1 cellular context compared by ENCODE assay signal in genomic region chr13:27112006-27112405, GRCh38.
TF ChIP-seq lines count a peak whose summit lies in the region.

No MANE protein-coding gene starts in this region.

TF ChIP-seq in GM12878, 131 proteins besides CTCF, POLR2A, EP300 and RAD21 (continued from another document):
- TF ChIP-seq ZNF384 (IDR thresholded peaks at IDR 0.05; ENCODE audit: borderline replicate concordance, low read depth, low read length) (no peak), IKZF1 (conservative IDR thresholded peaks at IDR 0.05) (no peak), PML (IDR thresholded peaks at IDR 0.05; ENCODE audit: low read length) (no peak), STAT1 (conservative IDR thresholded peaks at IDR 0.05) (no peak), TBL1XR1 (IDR thresholded peaks at IDR 0.05; ENCODE audit: low read depth, low read length) (no peak), ZBTB11 (CRISPR knock-in tag; IDR thresholded peaks at IDR 0.05) (no peak)
